Comparison of ENCODE assay signal across 8 cellular contexts in the genomic region with DNA sequence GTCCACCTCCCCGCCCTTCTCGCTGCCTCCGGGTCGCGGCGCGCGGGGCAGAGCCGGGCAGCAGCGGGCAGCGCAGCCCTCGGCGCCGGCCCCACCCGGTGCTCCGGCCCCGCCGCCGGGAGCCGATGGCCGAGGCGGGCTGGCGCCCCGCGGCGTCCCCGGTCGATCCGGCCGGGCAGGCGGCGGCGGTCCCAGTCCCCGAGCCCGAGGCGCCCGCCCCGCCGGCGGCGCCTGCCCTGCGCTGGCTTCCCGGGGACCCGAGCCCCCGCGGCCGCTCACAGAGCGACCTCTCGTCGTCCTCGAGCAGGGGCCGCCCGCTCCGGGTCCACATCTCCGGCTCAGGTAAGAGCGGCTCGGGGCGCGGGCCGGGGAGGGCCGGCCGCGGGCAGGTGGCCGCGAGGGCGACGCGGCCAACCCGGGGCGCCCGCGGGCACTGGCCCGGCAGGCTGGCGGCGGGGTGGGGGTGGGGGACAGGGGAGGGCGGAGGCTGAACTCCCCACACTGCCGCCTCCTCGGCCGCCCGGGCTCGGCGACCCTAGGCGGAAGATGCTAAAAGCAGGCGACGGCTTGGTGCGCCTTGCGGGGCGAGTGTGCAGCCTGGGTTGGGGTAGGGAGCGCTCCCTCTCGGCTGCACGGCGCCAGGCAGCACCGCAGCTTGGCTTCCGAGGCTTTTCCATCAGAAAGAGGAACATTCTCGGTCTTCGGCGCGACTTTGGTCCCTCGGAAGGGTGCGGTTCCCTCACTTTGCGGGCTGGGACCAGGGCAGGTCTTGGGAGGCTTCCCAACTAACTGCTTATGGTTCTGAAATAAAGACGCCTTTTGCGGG. TPM values are rescaled to one million over a fixed set of nuclear protein-coding genes. Genes with fewer than 3 reads are reported as not detected.
DNase-seq lines count a peak whose midpoint lies in the region; ATAC-seq and TF ChIP-seq lines count a peak whose summit lies in the region.

No MANE protein-coding gene starts in this region.

- no peaks in the 10 kb centered on the region for H3K36me3 ChIP-seq in BLaER1 treated with 17β-estradiol and CSF1 and Interleukin-3, amounts not matched to agents 10 nM and 100 nM
- H3K36me3 ChIP-seq in RWPE2 (ENCODE audit: low read depth) = no peaks in the 10 kb centered on the region
- H3K36me3 ChIP-seq in neural progenitor cell = no peaks in the 10 kb centered on the region
- H3K36me3 ChIP-seq in tibial nerve = no peaks in the 10 kb centered on the region

- peak overlapping the region; percentile 70 to 87 (median 83) for H3K4me3 ChIP-seq in BLaER1 treated with 17β-estradiol and CSF1 and Interleukin-3, amounts not matched to agents 10 nM and 100 nM
- H3K4me3 ChIP-seq in RWPE2 (ENCODE audit: severe bottlenecking) (peak overlapping the region; percentile 84), neural progenitor cell (peak overlapping the region; percentile 58), tibial nerve (peak overlapping the region; percentile 34 to 68 (median 62))

- H3F3A ChIP-seq in neural progenitor cell (ENCODE audit: low read depth) = peaks cover 16% of the 10 kb centered on the region

- peak overlapping the region; percentile 90 for H2AFZ ChIP-seq in neural progenitor cell (replicated peaks)

- TF ChIP-seq EP300 in tibial nerve (IDR thresholded peaks at IDR 0.05) = peak in 1 of 2 donors; percentile 15

- H3K9me3 Mint-ChIP-seq in neural progenitor cell = no peaks in the 10 kb centered on the region

- peaks cover 16 to 28% (median 22%) of the 10 kb centered on the region in 10 experiments for H3K4me1 ChIP-seq in BLaER1 treated with 17β-estradiol and CSF1 and Interleukin-3, amounts not matched to agents 10 nM and 100 nM
- no peaks in the 10 kb centered on the region for H3K4me1 ChIP-seq in RWPE2 (ENCODE audit: insufficient read depth, poor library complexity, severe bottlenecking)
- H3K4me1 ChIP-seq in neural progenitor cell = no peaks in the 10 kb centered on the region
- H3K4me1 ChIP-seq in tibial nerve = peaks cover 0 to 12% (median 4%) of the 10 kb centered on the region in 4 donors

- peak overlapping the region; percentile 70 to 90 (median 79) for H3K27ac ChIP-seq in BLaER1 treated with 17β-estradiol and CSF1 and Interleukin-3, amounts not matched to agents 10 nM and 100 nM
- H3K27ac ChIP-seq in RWPE2 (ENCODE audit: poor library complexity, severe bottlenecking) (peak overlapping the region; percentile 19), neural progenitor cell (no peak overlapping the region), tibial nerve (peak overlapping the region in 2 of 4 donors; percentile 68 to 76)

- ATAC-seq in GM19397 (IDR thresholded peaks at IDR 0.05; ENCODE audit: unreplicated experiment) = peak; percentile 59
- peak; percentile 34 for ATAC-seq in HG03469 (IDR thresholded peaks at IDR 0.05; ENCODE audit: unreplicated experiment)
- ATAC-seq in RWPE2 (ENCODE audit: low read depth) = peak; percentile 76

- WGBS in tibial nerve, 2 donors = 0 to 1% methylated on average over 29 to 50 of the region's 103 CpGs

- peaks cover 0 to 23% (median 2%) of the 10 kb centered on the region in 11 experiments; a peak in 7 of 22 replicates for H4K20me1 ChIP-seq in BLaER1 treated with 17β-estradiol and CSF1 and Interleukin-3, amounts not matched to agents 10 nM and 100 nM
- no peaks in the 10 kb centered on the region for H4K20me1 ChIP-seq in neural progenitor cell (ENCODE audit: low read depth)

- no peaks in the 10 kb centered on the region for H3K9me3 ChIP-seq in BLaER1 treated with 17β-estradiol and CSF1 and Interleukin-3, amounts not matched to agents 10 nM and 100 nM (replicated peaks in 1 of 11)
- H3K9me3 ChIP-seq in RWPE2 (ENCODE audit: severe bottlenecking) (no peaks in the 10 kb centered on the region), neural progenitor cell (ENCODE audit: low read depth) (no peaks in the 10 kb centered on the region), tibial nerve (no peaks in the 10 kb centered on the region)

- peak overlapping the region; percentile 73 to 90 (median 86) for H3K9ac ChIP-seq in BLaER1 treated with 17β-estradiol and CSF1 and Interleukin-3, amounts not matched to agents 10 nM and 100 nM
- H3K9ac ChIP-seq in neural progenitor cell = no peak overlapping the region

- peak overlapping the region; percentile 89 for H3K4me3 Mint-ChIP-seq in neural progenitor cell

- DNase-seq in RWPE2 (ENCODE audit: low spot score) (no peak), activated gamma-delta T cell treated with Interleukin-2 at 50 U/mL for 16 hours (peak; percentile 46), foreskin melanocyte (peak; percentile 29), neural progenitor cell (ENCODE audit: low spot score) (peak; percentile 83), tibial nerve (ENCODE audit: low spot score in 2 of 2) (peak; percentile 24 to 33)

- H3K27me3 ChIP-seq in BLaER1 treated with 17β-estradiol and CSF1 and Interleukin-3, amounts not matched to agents 10 nM and 100 nM = no peaks in the 10 kb centered on the region
- H3K27me3 ChIP-seq in RWPE2 (ENCODE audit: insufficient read depth, poor library complexity, severe bottlenecking) (no peaks in the 10 kb centered on the region), neural progenitor cell (peaks cover 73% of the 10 kb centered on the region), tibial nerve (no peaks in the 10 kb centered on the region)

- no peaks in the 10 kb centered on the region for H3K79me2 ChIP-seq in neural progenitor cell (ENCODE audit: low read depth)

- no peak overlapping the region for H3K27ac Mint-ChIP-seq in neural progenitor cell

- H3K36me3 Mint-ChIP-seq in neural progenitor cell = no peaks in the 10 kb centered on the region

- peak; percentile 47 for TF ChIP-seq CTCF in RWPE2 (IDR thresholded peaks at IDR 0.05; ENCODE audit: poor library complexity, severe bottlenecking)
- TF ChIP-seq CTCF in neural progenitor cell (IDR thresholded peaks at IDR 0.05) = peak; percentile 51
- peak in 2 of 5 experiments; percentile 22 to 33 for TF ChIP-seq CTCF in tibial nerve (IDR thresholded peaks at IDR 0.05)

- peaks cover 14% of the 10 kb centered on the region for H3K27me3 Mint-ChIP-seq in neural progenitor cell (ENCODE audit: insufficient read depth, low read depth)

- no peak for TF ChIP-seq POLR2A in tibial nerve (IDR thresholded peaks at IDR 0.05)

- peak overlapping the region; percentile 75 to 96 (median 92) for H3K4me2 ChIP-seq in BLaER1 treated with 17β-estradiol and CSF1 and Interleukin-3, amounts not matched to agents 10 nM and 100 nM
- H3K4me2 ChIP-seq in neural progenitor cell = peak overlapping the region; percentile 84

- peaks cover 22% of the 10 kb centered on the region for H3K4me1 Mint-ChIP-seq in neural progenitor cell

RNA-seq across cellular contexts. Expression of gene FUCA2, which starts 25.6 kb away (rescaled TPM):
- total RNA-seq in neural progenitor cell (ENCODE audit: low replicate concordance) (28.5 and 37.4 TPM in 2 replicates), tibial nerve (10 to 100 TPM; 24.9 to 49.6 (median 33.6) TPM)
